ENCODE assay signal across 9 cellular contexts in genomic region chr5:56155085-56155484, GRCh38.
DNase-seq lines count a peak whose midpoint lies in the region; ATAC-seq and TF ChIP-seq lines count a peak whose summit lies in the region.
"Had no signal": no experiment of that assay in that cellular context is flagged by ENCODE, and none has a peak within 500 bp of the region (broad histone marks: within the 10 kb centered on the region; RNA-seq: fewer than 3 reads in every experiment).

No MANE protein-coding gene starts in this region.

- peak; percentile 46 for DNase-seq in activated CD8-positive, alpha-beta memory T cell treated with anti-CD3 and anti-CD28 coated beads, Interleukin-2, amount 10 ng/mL, durations not matched to agents 7 days and 5 days
- no peak for DNase-seq in activated CD8-positive, alpha-beta memory T cell treated with anti-CD3 and anti-CD28 coated beads, Interleukin-2, amount 50 U/mL, for 4 hours
- DNase-seq in SIG-M5 treated with dmso at 0.1 percent for 504 hours (lab: John Stamatoyannopoulos, UW; ENCODE audit: unreplicated experiment) = peak; percentile 87
- DNase-seq in fibroblast of pulmonary artery (ENCODE audit: low read depth) = peak; percentile 49
- peak in 1 of 2 donors; percentile 44 for DNase-seq in stimulated activated naive CD8-positive, alpha-beta T cell treated with anti-CD3 and anti-CD28 coated beads, Interleukin-15, amount 100 ng/mL, for 72 hours
- DNase-seq in ecto neural progenitor cell (ENCODE audit: low spot score) = no peak
- no peak for DNase-seq in AG08396 (ENCODE audit: low spot score)

- H3K9me3 Mint-ChIP-seq in activated CD8-positive, alpha-beta memory T cell treated with anti-CD3 and anti-CD28 coated beads, Interleukin-2, amount 10 ng/mL, durations not matched to agents 7 days and 5 days (ENCODE audit: low read depth) = no peaks in the 10 kb centered on the region
- H3K9me3 Mint-ChIP-seq in stimulated activated naive CD8-positive, alpha-beta T cell treated with anti-CD3 and anti-CD28 coated beads, Interleukin-15, amount 100 ng/mL, for 72 hours = no peaks in the 10 kb centered on the region

- TF ChIP-seq CTCF in fibroblast of pulmonary artery (IDR thresholded peaks at IDR 0.05; ENCODE audit: low read length, missing control alignments) = no peak

- ATAC-seq in activated CD8-positive, alpha-beta memory T cell treated with anti-CD3 and anti-CD28 coated beads, Interleukin-2, amount 10 ng/mL, durations not matched to agents 7 days and 5 days = no peak
- ATAC-seq in stimulated activated naive CD8-positive, alpha-beta T cell treated with anti-CD3 and anti-CD28 coated beads, Interleukin-15, amount 100 ng/mL, for 72 hours = peak; percentile 62
- ATAC-seq in SK-N-SH treated with all-trans-retinoic acid at 6 μM for 48 hours = no peak
- ATAC-seq: A549 had no signal

- no peak overlapping the region for H3K4me3 Mint-ChIP-seq in activated CD8-positive, alpha-beta memory T cell treated with anti-CD3 and anti-CD28 coated beads, Interleukin-2, amount 10 ng/mL, durations not matched to agents 7 days and 5 days
- H3K4me3 Mint-ChIP-seq in stimulated activated naive CD8-positive, alpha-beta T cell treated with anti-CD3 and anti-CD28 coated beads, Interleukin-15, amount 100 ng/mL, for 72 hours = peak overlapping the region in 1 of 2 donors; percentile 35

- no peak overlapping the region for H3K27ac Mint-ChIP-seq in activated CD8-positive, alpha-beta memory T cell treated with anti-CD3 and anti-CD28 coated beads, Interleukin-2, amount 10 ng/mL, durations not matched to agents 7 days and 5 days
- H3K27ac Mint-ChIP-seq in stimulated activated naive CD8-positive, alpha-beta T cell treated with anti-CD3 and anti-CD28 coated beads, Interleukin-15, amount 100 ng/mL, for 72 hours = peak overlapping the region; percentile 28 to 37

- no peaks in the 10 kb centered on the region for H3K27me3 Mint-ChIP-seq in activated CD8-positive, alpha-beta memory T cell treated with anti-CD3 and anti-CD28 coated beads, Interleukin-2, amount 10 ng/mL, durations not matched to agents 7 days and 5 days
- H3K27me3 Mint-ChIP-seq in stimulated activated naive CD8-positive, alpha-beta T cell treated with anti-CD3 and anti-CD28 coated beads, Interleukin-15, amount 100 ng/mL, for 72 hours = no peaks in the 10 kb centered on the region

- CTCF ChIA-PET in activated CD8-positive, alpha-beta memory T cell treated with anti-CD3 and anti-CD28 coated beads, Interleukin-2, amount 10 ng/mL, durations not matched to agents 7 days and 5 days (lab: Charles Lee) = no interaction called here

- H3K4me1 Mint-ChIP-seq in activated CD8-positive, alpha-beta memory T cell treated with anti-CD3 and anti-CD28 coated beads, Interleukin-2, amount 10 ng/mL, durations not matched to agents 7 days and 5 days = peaks cover 40% of the 10 kb centered on the region
- H3K4me1 Mint-ChIP-seq in stimulated activated naive CD8-positive, alpha-beta T cell treated with anti-CD3 and anti-CD28 coated beads, Interleukin-15, amount 100 ng/mL, for 72 hours = peaks cover 59% of the 10 kb centered on the region

- H3K4me3 ChIP-seq in fibroblast of pulmonary artery (replicated peaks; ENCODE audit: low read depth, low read length) = no peak overlapping the region
- H3K4me3 ChIP-seq: A549 had no signal

- H3K36me3 Mint-ChIP-seq in activated CD8-positive, alpha-beta memory T cell treated with anti-CD3 and anti-CD28 coated beads, Interleukin-2, amount 10 ng/mL, durations not matched to agents 7 days and 5 days = peaks cover 3% of the 10 kb centered on the region

TF ChIP-seq in SK-N-SH treated with all-trans-retinoic acid at 6 μM for 48 hours, 23 proteins besides CTCF, POLR2A, EP300 and RAD21:
- no peak for TF ChIP-seq CSDC2 (CRISPR knock-in tag; IDR thresholded peaks at IDR 0.05)
- TF ChIP-seq PATZ1 (CRISPR knock-in tag; IDR thresholded peaks at IDR 0.05; ENCODE audit: borderline replicate concordance) = no peak
- no peak for TF ChIP-seq ZNF70 (CRISPR knock-in tag; IDR thresholded peaks at IDR 0.05)
- TF ChIP-seq CSRNP3 (CRISPR knock-in tag; IDR thresholded peaks at IDR 0.05) = no peak
- no peak for TF ChIP-seq ZNF565 (CRISPR knock-in tag; conservative IDR thresholded peaks at IDR 0.05; ENCODE audit: low read depth)
- no peak for TF ChIP-seq ARNTL (CRISPR knock-in tag; IDR thresholded peaks at IDR 0.05; ENCODE audit: borderline replicate concordance, low read depth)
- TF ChIP-seq CREB5 (CRISPR knock-in tag; IDR thresholded peaks at IDR 0.05; ENCODE audit: low read depth) = no peak
- TF ChIP-seq ZFP30 (CRISPR knock-in tag; IDR thresholded peaks at IDR 0.05) = no peak
- no peak for TF ChIP-seq TOX (CRISPR knock-in tag; IDR thresholded peaks at IDR 0.05; ENCODE audit: borderline replicate concordance)
- TF ChIP-seq SNAI2 (CRISPR knock-in tag; IDR thresholded peaks at IDR 0.05) = no peak
TF ChIP-seq in SK-N-SH treated with all-trans-retinoic acid at 6 μM for 48 hours: peak in this region for 0.

Comparison
In these comparisons a context has a peak if more than half of its experiments do, and no peak if none do; other contexts are left out.
1. DNase-seq: peak in activated CD8-positive, alpha-beta memory T cell treated with anti-CD3 and anti-CD28 coated beads, Interleukin-2, amount 10 ng/mL, durations not matched to agents 7 days and 5 days (single experiment), SIG-M5 treated with dmso at 0.1 percent for 504 hours (single experiment) and fibroblast of pulmonary artery (single experiment); none in activated CD8-positive, alpha-beta memory T cell treated with anti-CD3 and anti-CD28 coated beads, Interleukin-2, amount 50 U/mL, for 4 hours (single experiment), ecto neural progenitor cell (single experiment) and AG08396 (single experiment).